8 cellular contexts compared by ENCODE assay signal in the genomic region with DNA sequence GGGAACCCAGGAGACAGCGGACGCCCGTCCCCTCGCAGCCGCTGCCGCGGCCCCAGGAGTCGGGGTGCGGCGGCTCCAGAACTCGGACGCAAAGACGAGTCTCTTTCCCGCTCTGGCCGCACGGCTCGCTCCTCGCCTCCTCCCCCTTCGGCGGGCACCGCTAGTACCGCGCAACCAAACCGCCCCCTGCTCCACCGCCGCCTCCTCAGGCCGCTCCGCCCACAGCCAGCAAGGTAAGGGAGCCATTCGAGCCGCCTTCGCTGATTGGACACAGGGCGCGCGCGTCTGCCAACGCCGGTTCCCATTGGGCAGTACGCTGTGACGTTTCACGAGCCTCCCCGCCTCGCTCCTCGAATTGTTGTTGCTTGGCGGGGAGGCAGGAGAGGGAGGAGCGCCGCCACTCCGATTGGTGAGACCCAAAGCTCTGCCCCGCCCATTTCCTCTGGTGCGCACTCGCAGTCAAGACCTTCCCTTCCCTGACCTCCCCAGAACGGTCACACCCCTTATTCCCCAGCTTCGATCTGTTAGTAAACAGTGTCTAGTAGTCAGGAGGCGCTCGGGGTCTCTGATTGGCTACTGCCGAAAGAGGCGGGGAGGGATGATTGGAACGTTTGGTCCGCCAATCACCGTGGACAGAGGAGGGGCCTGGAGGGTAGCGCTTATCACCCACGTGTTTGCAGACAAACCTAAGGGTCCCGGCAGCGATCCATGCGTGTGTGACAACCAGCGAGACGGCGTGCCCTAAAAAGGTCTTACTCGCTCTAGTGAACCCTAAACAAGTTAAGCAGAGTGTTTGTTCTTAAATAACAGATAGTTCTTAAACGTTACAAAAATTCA. TPM values are rescaled to one million over a fixed set of nuclear protein-coding genes. Genes with fewer than 3 reads are reported as not detected.
A peak's percentile ranks its signal among the peaks of the same experiment; 100 is the strongest.
DNase-seq lines count a peak whose midpoint lies in the region; ATAC-seq and TF ChIP-seq lines count a peak whose summit lies in the region.

A gene (minus strand): TSS at position 170 of the 837 bp plus-strand sequence. CDS start 207 bp downstream, outside the sequence.

- no peaks in the 10 kb centered on the region for H3K36me3 ChIP-seq in CD8-positive, alpha-beta T cell (ENCODE audit: insufficient read depth, low read length)
- no peaks in the 10 kb centered on the region for H3K36me3 ChIP-seq in ectodermal cell (ENCODE audit: control insufficient read depth, insufficient read depth, low read length)
- H3K36me3 ChIP-seq in lower lobe of right lung: no peaks in the 10 kb centered on the region

- peaks cover under 1% of the 10 kb centered on the region for H3K36me3 Mint-ChIP-seq in CD8-positive, alpha-beta T cell

- no peak for TF ChIP-seq CTCF in CD8-positive, alpha-beta T cell (IDR thresholded peaks at IDR 0.05)
- peak; percentile 25 for TF ChIP-seq CTCF in lower lobe of right lung (IDR thresholded peaks at IDR 0.05)

- peaks cover 55% of the 10 kb centered on the region for H3K4me1 Mint-ChIP-seq in CD8-positive, alpha-beta T cell (ENCODE audit: low read depth)

- peaks cover 38% of the 10 kb centered on the region for H3K4me1 ChIP-seq in CD8-positive, alpha-beta T cell (ENCODE audit: insufficient read depth, low read length)
- H3K4me1 ChIP-seq in ectodermal cell (ENCODE audit: control insufficient read depth, insufficient read depth, low read length) (no peaks in the 10 kb centered on the region), lower lobe of right lung (peaks cover 34% of the 10 kb centered on the region)

- no peaks in the 10 kb centered on the region for H3K9me3 ChIP-seq in CD8-positive, alpha-beta T cell (ENCODE audit: low read length)
- H3K9me3 ChIP-seq in ectodermal cell (ENCODE audit: control insufficient read depth, low read length) (no peaks in the 10 kb centered on the region), lower lobe of right lung (no peaks in the 10 kb centered on the region)

- H3K27me3 Mint-ChIP-seq in CD8-positive, alpha-beta T cell (ENCODE audit: low read depth): no peaks in the 10 kb centered on the region

- H3K27ac ChIP-seq in CD8-positive, alpha-beta T cell (ENCODE audit: low read depth, low read length): peak within 1 kb of the TSS; percentile 96
- peak within 1 kb of the TSS; percentile 98 for H3K27ac ChIP-seq in ectodermal cell (ENCODE audit: insufficient read depth, low read depth, low read length, poor library complexity, severe bottlenecking)
- H3K27ac ChIP-seq in lower lobe of right lung: peak within 1 kb of the TSS; percentile 96

- POLR2A ChIA-PET in CD8-positive, alpha-beta T cell (lab: Charles Lee): interaction anchor here (0.6 to 7.2 kb wide), 20 partner anchors 11 to 1061 kb away, joined by 3 to 70 read pairs (median 4); a partner anchor contains a TSS

- peak within 1 kb of the TSS; percentile 35 for H3K27ac Mint-ChIP-seq in CD8-positive, alpha-beta T cell

- peak within 1 kb of the TSS; percentile 66 for H3K4me3 ChIP-seq in CD8-positive, alpha-beta T cell (ENCODE audit: low read depth, low read length)
- peak within 1 kb of the TSS; percentile 76 for H3K4me3 ChIP-seq in ectodermal cell (ENCODE audit: insufficient read depth, low read depth, low read length)
- H3K4me3 ChIP-seq in lower lobe of right lung: peak within 1 kb of the TSS; percentile 68

- CTCF ChIA-PET in CD8-positive, alpha-beta T cell (lab: Charles Lee): interaction anchor here (0.9 to 3.4 kb wide), 5 partner anchors 16 to 108 kb away, joined by 3 to 16 read pairs (median 3); a partner anchor contains a TSS

- intact Hi-C loops in CD8-positive, alpha-beta T cell (cut with DNase I, micrococcal nuclease): loop anchor here (1.0 to 10.0 kb wide), 13 partner anchors 18 to 1106 kb away; a partner anchor contains a TSS
- intact Hi-C loops in lower lobe of right lung (cut with DNase I): no loop called here

- H3K27me3 ChIP-seq in CD8-positive, alpha-beta T cell (ENCODE audit: insufficient read depth, low read length): no peaks in the 10 kb centered on the region
- H3K27me3 ChIP-seq in ectodermal cell (ENCODE audit: control insufficient read depth, insufficient read depth, low read length, poor library complexity, severe bottlenecking): no peaks in the 10 kb centered on the region
- no peaks in the 10 kb centered on the region for H3K27me3 ChIP-seq in lower lobe of right lung (ENCODE audit: low read depth)

- no peaks in the 10 kb centered on the region for H3K9me3 Mint-ChIP-seq in CD8-positive, alpha-beta T cell

- peak within 1 kb of the TSS; percentile 81 for H3K4me3 Mint-ChIP-seq in CD8-positive, alpha-beta T cell

- WGBS in ectodermal cell, 2 experiments: 0% methylated on average over 69 of the region's 69 CpGs

- peak; percentile 82 for ATAC-seq in CD8-positive, alpha-beta T cell
- ATAC-seq in GM19467 (IDR thresholded peaks at IDR 0.05; ENCODE audit: unreplicated experiment): peak; percentile 82
- ATAC-seq in lower lobe of right lung: peak; percentile 97 to 98

- peak; percentile 99 to 100 (median 99) for DNase-seq in CD8-positive, alpha-beta T cell
- DNase-seq in HS-27A (ENCODE audit: low read depth) (peak; percentile 99), NK-92 (lab: John Stamatoyannopoulos, UW; ENCODE audit: unreplicated experiment) (peak; percentile 97), lower lobe of right lung (peak; percentile 100)
- peak; percentile 99 to 100 for DNase-seq in activated CD8-positive, alpha-beta memory T cell treated with anti-CD3 and anti-CD28 coated beads for 1 hour (ENCODE audit: extremely low read depth in 1 of 2, low read depth in 1 of 2)
- DNase-seq in stimulated activated CD4-positive, alpha-beta T cell treated with anti-CD3 and anti-CD28 coated beads, TNF-alpha, amount 100 ng/mL, for 24 hours (ENCODE audit: low read depth in 3 of 3): peak; percentile 100

RNA-seq across cellular contexts. Expression of the gene that starts here (rescaled TPM):
- total RNA-seq in CD8-positive, alpha-beta T cell: 10 to 100 TPM; 17.7 to 18.3 TPM
- polyA plus RNA-seq in ectodermal cell (2013, experiment 1 of 4): 5.5 TPM
- 6.0 TPM for polyA plus RNA-seq in ectodermal cell (2013, experiment 2 of 4)
- 4.8 TPM for polyA plus RNA-seq in ectodermal cell (2013, experiment 3 of 4)
- polyA plus RNA-seq in ectodermal cell (2013, experiment 4 of 4): 4.4 TPM
- 11.3 TPM for total RNA-seq in lower lobe of right lung

Comparison
In these comparisons a context has a peak if more than half of its experiments do, and no peak if none do; other contexts are left out.
1. Peak in every context shown above with its lines: DNase-seq, ATAC-seq, H3K4me3 ChIP-seq and H3K27ac ChIP-seq.